Comparison of ENCODE assay signal across 24 cellular contexts in genomic region chr18:22701326-22701725, GRCh38.
DNase-seq lines count a peak whose midpoint lies in the region; ATAC-seq and TF ChIP-seq lines count a peak whose summit lies in the region.
"Had no signal": no experiment of that assay in that cellular context is flagged by ENCODE, and none has a peak within 500 bp of the region (broad histone marks: within the 10 kb centered on the region; RNA-seq: fewer than 3 reads in every experiment).

No MANE protein-coding gene starts in this region.

- no peak for TF ChIP-seq CTCF in IMR-90 (conservative IDR thresholded peaks at IDR 0.05; ENCODE audit: low read depth, low read length)
- TF ChIP-seq CTCF in mesothelial cell of epicardium (IDR thresholded peaks at IDR 0.05; ENCODE audit: unreplicated experiment), result no peak
- no peak for TF ChIP-seq CTCF in uterus (IDR thresholded peaks at IDR 0.05)

- H3K36me3 ChIP-seq in IMR-90 (ENCODE audit: control insufficient read depth, insufficient read depth, low read length) (no peaks in the 10 kb centered on the region), uterus (no peaks in the 10 kb centered on the region)
- H3K36me3 ChIP-seq: BLaER1 treated with 17β-estradiol and CSF1 and Interleukin-3, amounts not matched to agents 10 nM and 100 nM had no signal

- H3K79me1 ChIP-seq in IMR-90 (ENCODE audit: low read depth in 1 of 2, low read length in 2 of 2), result no peaks in the 10 kb centered on the region

- no peak overlapping the region for H3K4me3 ChIP-seq in IMR-90 (ENCODE audit: insufficient read depth, low read depth, low read length)
- no peak overlapping the region for H3K4me3 ChIP-seq in uterus
- H3K4me3 ChIP-seq: A549; BLaER1 treated with 17β-estradiol and CSF1 and Interleukin-3, amounts not matched to agents 10 nM and 100 nM; GM12878 had no signal

- H3K9me1 ChIP-seq in IMR-90 (ENCODE audit: insufficient read depth, low read length), result 0 out of 2 replicates have a peak, but pooled peaks cover 2% of the 10 kb centered on the region

- H3K4me1 ChIP-seq in IMR-90 (ENCODE audit: control insufficient read depth, insufficient read depth, low read length) (peaks cover 3% of the 10 kb centered on the region; the same call in 1 of the 2 replicates), uterus (peaks cover 4 to 7% of the 10 kb centered on the region in 2 donors)

- H4K20me1 ChIP-seq in IMR-90 (ENCODE audit: insufficient read depth, low read length), result no peaks in the 10 kb centered on the region
- H4K20me1 ChIP-seq: BLaER1 treated with 17β-estradiol and CSF1 and Interleukin-3, amounts not matched to agents 10 nM and 100 nM had no signal

- no peak overlapping the region for H2BK5ac ChIP-seq in IMR-90 (ENCODE audit: low read depth, low read length, poor library complexity, severe bottlenecking)

- peak overlapping the region; percentile 61; the same call in 1 of the 2 replicates for H2AK5ac ChIP-seq in IMR-90 (ENCODE audit: low read depth, low read length)

- TF ChIP-seq POLR2A in IMR-90 (IDR thresholded peaks at IDR 0.05; ENCODE audit: low read depth, low read length), result no peak
- no peak for TF ChIP-seq POLR2A in uterus (IDR thresholded peaks at IDR 0.05)

- peak overlapping the region; percentile 71 for H3K4ac ChIP-seq in IMR-90 (ENCODE audit: low read depth, low read length)

- H3K56ac ChIP-seq in IMR-90 (ENCODE audit: extremely low read depth, insufficient read depth, low read length), result no peak overlapping the region

- peaks cover 7% of the 10 kb centered on the region for H3K36me3 Mint-ChIP-seq in mesothelial cell of epicardium
- H3K36me3 Mint-ChIP-seq in activated naive CD4-positive, alpha-beta T cell treated with anti-CD3 and anti-CD28 coated beads for 36 hours (ENCODE audit: low read depth), result no peaks in the 10 kb centered on the region
- H3K36me3 Mint-ChIP-seq: CD8-positive, alpha-beta T cell had no signal

- POLR2A ChIA-PET in IMR-90 (lab: Charles Lee; ENCODE audit: unreplicated experiment), result no interaction called here

- in situ Hi-C loops in IMR-90 (cut with MboI; ENCODE audit: low sequenced_read_pairs), result no loop called here

- H3K4me3 Mint-ChIP-seq in mesothelial cell of epicardium, result no peak overlapping the region
- no peak overlapping the region for H3K4me3 Mint-ChIP-seq in activated naive CD4-positive, alpha-beta T cell treated with anti-CD3 and anti-CD28 coated beads for 36 hours
- H3K4me3 Mint-ChIP-seq: B cell; CD4-positive, alpha-beta T cell; CD8-positive, alpha-beta T cell had no signal

- peak overlapping the region; percentile 26; the same call in 1 of the 2 replicates for H2BK120ac ChIP-seq in IMR-90 (ENCODE audit: low read depth, low read length)

- no peaks in the 10 kb centered on the region for H3K27me3 Mint-ChIP-seq in mesothelial cell of epicardium (ENCODE audit: low read depth)
- peaks cover 11% of the 10 kb centered on the region for H3K27me3 Mint-ChIP-seq in activated naive CD4-positive, alpha-beta T cell treated with anti-CD3 and anti-CD28 coated beads for 36 hours (ENCODE audit: low read depth)

- peak overlapping the region; percentile 48 for H3K27ac Mint-ChIP-seq in mesothelial cell of epicardium
- H3K27ac Mint-ChIP-seq in activated naive CD4-positive, alpha-beta T cell treated with anti-CD3 and anti-CD28 coated beads for 36 hours, result no peak overlapping the region
- H3K27ac Mint-ChIP-seq: B cell; CD4-positive, alpha-beta T cell; CD8-positive, alpha-beta T cell had no signal

- intact Hi-C loops in IMR-90 (cut with micrococcal nuclease), result loop anchor here (5.0 kb wide), 1 partner anchor 534 kb away; the partner anchor contains the start of gene GATA6
- intact Hi-C loops in uterus (cut with DNase I; ENCODE audit: low total_unique reads), result no loop called here
- intact Hi-C loops in activated naive CD4-positive, alpha-beta T cell treated with anti-CD3 and anti-CD28 coated beads for 36 hours (cut with micrococcal nuclease), result loop anchor here (10.0 kb wide), 3 partner anchors 147 to 957 kb away; partner anchors contain the start of gene MIB1

- H2BK20ac ChIP-seq in IMR-90 (ENCODE audit: low read depth, low read length), result peak overlapping the region; percentile 38; the same call in 1 of the 2 replicates

- no peak overlapping the region for H3K4me2 ChIP-seq in IMR-90 (ENCODE audit: low read depth, low read length)
- H3K4me2 ChIP-seq: A549; BLaER1 treated with 17β-estradiol and CSF1 and Interleukin-3, amounts not matched to agents 10 nM and 100 nM had no signal

- no TSS peak for BruUV-seq in IMR-90 (replicated peaks; lab: Mats Ljungman, UMichigan)

- ATAC-seq in IMR-90 (ENCODE audit: low read depth) (no peak), GM18502 (IDR thresholded peaks at IDR 0.05; ENCODE audit: poor library complexity, unreplicated experiment) (no peak)
- ATAC-seq: A549; CD8-positive, alpha-beta T cell; GM12878 had no signal

- H2AK9ac ChIP-seq in IMR-90 (replicated peaks; ENCODE audit: low read depth, low read length, poor library complexity), result no peak overlapping the region

- TF ChIP-seq RAD21 in IMR-90 (IDR thresholded peaks at IDR 0.05; ENCODE audit: low read length), result no peak

- H3K4me1 Mint-ChIP-seq in mesothelial cell of epicardium, result peaks cover 41% of the 10 kb centered on the region
- no peaks in the 10 kb centered on the region for H3K4me1 Mint-ChIP-seq in activated naive CD4-positive, alpha-beta T cell treated with anti-CD3 and anti-CD28 coated beads for 36 hours (ENCODE audit: low read depth)
- H3K4me1 Mint-ChIP-seq: B cell had no signal

- 0 out of 2 replicates have a peak overlapping the region, but pooled peaks have one; percentile 32 for H4K91ac ChIP-seq in IMR-90 (ENCODE audit: insufficient read depth, low read depth, low read length)

- WGBS in IMR-90 (ENCODE audit: extremely low coverage in 2 of 2, insufficient read length in 1 of 2), 2 experiments, result no CpG with 5 or more reads among the region's 6 CpGs

- DNase-seq in NCI-H1105 treated with DMSO at 0.1 percent for 48 hours (lab: John Stamatoyannopoulos, UW), result peak; percentile 18
- DNase-seq in NCI-H1105 (lab: John Stamatoyannopoulos, UW), result no peak
- no peak for DNase-seq in IMR-90
- DNase-seq in mesothelial cell of epicardium (ENCODE audit: low spot score in 2 of 2, unreplicated experiment in 2 of 2), result no peak
- no peak for DNase-seq in uterus
- DNase-seq in activated naive CD4-positive, alpha-beta T cell treated with anti-CD3 and anti-CD28 coated beads for 36 hours, result no peak
- DNase-seq: AML-193; CD4-positive, alpha-beta T cell; CD8-positive, alpha-beta T cell; COR-L47; DMS 273 treated with DMSO at 0.1 percent for 48 hours; DMS153; DMS53; DMS79; DND-41; EL; GDM1 had no signal

- dilution Hi-C loops in IMR-90 (cut with HindIII; ENCODE audit: low sequenced_read_pairs, unreplicated experiment), result no loop called here

- no peak overlapping the region for H2AFZ ChIP-seq in IMR-90 (replicated peaks; ENCODE audit: low read length, poor library complexity)

- no peaks in the 10 kb centered on the region for H3K27me3 ChIP-seq in IMR-90 (ENCODE audit: control insufficient read depth, insufficient read depth, low read length)
- H3K27me3 ChIP-seq in uterus, result no peaks in the 10 kb centered on the region
- H3K27me3 ChIP-seq: BLaER1 treated with 17β-estradiol and CSF1 and Interleukin-3, amounts not matched to agents 10 nM and 100 nM had no signal

- 0 out of 2 replicates have a peak overlapping the region, but pooled peaks have one; percentile 17 for H3K14ac ChIP-seq in IMR-90 (replicated peaks; ENCODE audit: low read depth, low read length)

- peaks cover 11% of the 10 kb centered on the region for H3K9me3 Mint-ChIP-seq in mesothelial cell of epicardium
- H3K9me3 Mint-ChIP-seq in activated naive CD4-positive, alpha-beta T cell treated with anti-CD3 and anti-CD28 coated beads for 36 hours, result no peaks in the 10 kb centered on the region
- H3K9me3 Mint-ChIP-seq: CD4-positive, alpha-beta T cell; CD8-positive, alpha-beta T cell had no signal

- H2BK15ac ChIP-seq in IMR-90 (ENCODE audit: low read depth, low read length), result 0 out of 3 replicates have a peak overlapping the region, but pooled peaks have one; percentile 74

- H3K9me3 ChIP-seq in IMR-90 (ENCODE audit: control insufficient read depth, insufficient read depth, low read length), result no peaks in the 10 kb centered on the region
- H3K9me3 ChIP-seq in uterus, result no peaks in the 10 kb centered on the region
- H3K9me3 ChIP-seq: A549; BLaER1 treated with 17β-estradiol and CSF1 and Interleukin-3, amounts not matched to agents 10 nM and 100 nM had no signal

- no peak overlapping the region for H3K23ac ChIP-seq in IMR-90 (ENCODE audit: low read depth, low read length)

- peak overlapping the region; percentile 30; the same call in 1 of the 2 replicates for H4K5ac ChIP-seq in IMR-90 (ENCODE audit: low read depth, low read length)

- H3K9ac ChIP-seq in IMR-90 (ENCODE audit: low read depth, low read length), result no peak overlapping the region
- H3K9ac ChIP-seq: BLaER1 treated with 17β-estradiol and CSF1 and Interleukin-3, amounts not matched to agents 10 nM and 100 nM had no signal

- peak overlapping the region; percentile 76; the same call in 1 of the 2 replicates for H3K18ac ChIP-seq in IMR-90 (ENCODE audit: low read depth, low read length)

- no peak overlapping the region for H4K8ac ChIP-seq in IMR-90 (ENCODE audit: low read depth in 2 of 2, low read length in 2 of 2)

- CTCF ChIA-PET in IMR-90 (lab: Yijun Ruan, JAX), result no interaction called here
- CTCF ChIA-PET in activated naive CD4-positive, alpha-beta T cell treated with anti-CD3 and anti-CD28 coated beads for 36 hours (lab: Charles Lee), result no interaction called here

- H3K27ac ChIP-seq in IMR-90 (ENCODE audit: insufficient read depth, low read length), result no peak overlapping the region
- peak overlapping the region; percentile 30 to 31 for H3K27ac ChIP-seq in uterus
- H3K27ac ChIP-seq: 22Rv1; BLaER1 treated with 17β-estradiol and CSF1 and Interleukin-3, amounts not matched to agents 10 nM and 100 nM; C4-2B had no signal

TF ChIP-seq in IMR-90, 13 proteins besides CTCF, POLR2A, EP300 and RAD21 (continues in another document):
- TF ChIP-seq USF2 (IDR thresholded peaks at IDR 0.05; ENCODE audit: low read depth, low read length) (no peak), CEBPB (IDR thresholded peaks at IDR 0.05; ENCODE audit: low read depth, low read length) (no peak)
